In genomic region chr2:241736111-241736510, GRCh38 we compare ENCODE assay signal across 12 cellular contexts. TPM values are rescaled to one million over a fixed set of nuclear protein-coding genes. Genes with fewer than 3 reads are reported as not detected.
DNase-seq lines count a peak whose midpoint lies in the region; ATAC-seq, FAIRE-seq and TF ChIP-seq lines count a peak whose summit lies in the region.
"Had no signal": no experiment of that assay in that cellular context is flagged by ENCODE, and none has a peak within 500 bp of the region (broad histone marks: within the 10 kb centered on the region; RNA-seq: fewer than 3 reads in every experiment).

No MANE protein-coding gene starts in this region.

- H3K79me2 ChIP-seq in astrocyte (ENCODE audit: insufficient read depth, low read length) (peaks cover 6% of the 10 kb centered on the region), neural cell (replicated peaks; ENCODE audit: insufficient read depth, low read length) (no peaks in the 10 kb centered on the region)

- H3F3A ChIP-seq in neural cell (ENCODE audit: insufficient read depth, low read length, poor library complexity, severe bottlenecking), result no peaks in the 10 kb centered on the region

- H3K4me2 ChIP-seq in astrocyte (ENCODE audit: low read length), result no peak overlapping the region
- no peak overlapping the region for H3K4me2 ChIP-seq in neural cell (ENCODE audit: low read length)

- peaks cover 34% of the 10 kb centered on the region for H4K20me1 ChIP-seq in astrocyte (ENCODE audit: insufficient read depth, low read length)
- no peaks in the 10 kb centered on the region for H4K20me1 ChIP-seq in neural cell (ENCODE audit: insufficient read depth)

- TF ChIP-seq CTCF in HFFc6 (IDR thresholded peaks at IDR 0.05), result no peak
- no peak for TF ChIP-seq CTCF in astrocyte (IDR thresholded peaks at IDR 0.05; ENCODE audit: insufficient read depth, low read depth, low read length)
- TF ChIP-seq CTCF in neural cell (IDR thresholded peaks at IDR 0.05; ENCODE audit: poor library complexity, severe bottlenecking), result no peak

- POLR2A ChIA-PET in CD8-positive, alpha-beta memory T cell (lab: Charles Lee), result interaction anchor here (3.2 kb wide), 1 partner anchor 27 kb away, joined by 22 read pairs; no protein-coding TSS in a partner anchor

- H3K9me2 ChIP-seq in neural cell (ENCODE audit: insufficient read depth, low read length), result no peaks in the 10 kb centered on the region

- H3K4me3 ChIP-seq in CD8-positive, alpha-beta memory T cell (ENCODE audit: low read length), result no peak overlapping the region
- H3K4me3 ChIP-seq in astrocyte (ENCODE audit: insufficient read depth, low read depth, low read length), result no peak overlapping the region
- peak overlapping the region; percentile 97 for H3K4me3 ChIP-seq in neural cell (ENCODE audit: low read length)
- no peak overlapping the region; the same call in 1 of the 2 replicates for H3K4me3 ChIP-seq in MG63

- no peak for TF ChIP-seq EP300 in neural cell (conservative IDR thresholded peaks at IDR 0.05; ENCODE audit: poor library complexity, severe bottlenecking)

- no peaks in the 10 kb centered on the region for H3K27me3 ChIP-seq in CD8-positive, alpha-beta memory T cell (ENCODE audit: insufficient read depth, low read length, poor library complexity, severe bottlenecking)
- H3K27me3 ChIP-seq in astrocyte (ENCODE audit: insufficient read depth, low read length), result no peaks in the 10 kb centered on the region
- no peaks in the 10 kb centered on the region for H3K27me3 ChIP-seq in neural cell (ENCODE audit: insufficient read depth, low read depth, low read length)
- H3K27me3 ChIP-seq in MG63, result no peaks in the 10 kb centered on the region
- H3K27me3 ChIP-seq: gastroesophageal sphincter, left lung had no signal

- no peaks in the 10 kb centered on the region for H3K27me3 Mint-ChIP-seq in CD8-positive, alpha-beta memory T cell
- H3K27me3 Mint-ChIP-seq in HFFc6 (ENCODE audit: insufficient read depth) (no peaks in the 10 kb centered on the region; the same call in 1 of the 2 replicates), astrocyte (ENCODE audit: low read depth, unreplicated experiment) (peaks cover 1% of the 10 kb centered on the region)

- CTCF ChIA-PET in CD8-positive, alpha-beta memory T cell (lab: Charles Lee), result interaction anchor here (0.9 to 5.5 kb wide), 4 partner anchors 27 to 142 kb away, joined by 3 to 30 read pairs (median 3); partner anchors contain the start of gene ING5

- H3K9ac ChIP-seq in astrocyte (ENCODE audit: low read length) (no peak overlapping the region), neural cell (ENCODE audit: low read length) (no peak overlapping the region)

- peaks cover 37 to 66% (median 43%) of the 10 kb centered on the region in 3 donors for H3K4me1 Mint-ChIP-seq in CD8-positive, alpha-beta memory T cell
- H3K4me1 Mint-ChIP-seq in HFFc6 (ENCODE audit: low read depth) (peaks cover 25% of the 10 kb centered on the region), astrocyte (ENCODE audit: low read depth, unreplicated experiment) (peaks cover 2% of the 10 kb centered on the region)

- peaks cover 26% of the 10 kb centered on the region for H3K4me1 ChIP-seq in CD8-positive, alpha-beta memory T cell (ENCODE audit: insufficient read depth, low read length)
- peaks cover 11% of the 10 kb centered on the region for H3K4me1 ChIP-seq in astrocyte (ENCODE audit: insufficient read depth, low read length)

- ATAC-seq in HG03354 (IDR thresholded peaks at IDR 0.05; ENCODE audit: poor library complexity, severe bottlenecking, unreplicated experiment), result no peak

- no peaks in the 10 kb centered on the region for H3K9me3 Mint-ChIP-seq in CD8-positive, alpha-beta memory T cell
- H3K9me3 Mint-ChIP-seq in HFFc6, result no peaks in the 10 kb centered on the region
- no peaks in the 10 kb centered on the region for H3K9me3 Mint-ChIP-seq in astrocyte (ENCODE audit: unreplicated experiment)

- no peak for FAIRE-seq in astrocyte (lab: Jason Lieb, UNC)

- no peak for DNase-seq in CD8-positive, alpha-beta memory T cell
- DNase-seq in HFFc6 (no peak), astrocyte (ENCODE audit: low read depth) (no peak), NCI-H1694 treated with DMSO at 0.1 percent for 48 hours (lab: John Stamatoyannopoulos, UW) (no peak), MG63 (no peak)

- peaks cover 0 to 9% (median 0%) of the 10 kb centered on the region in 3 donors for H3K36me3 Mint-ChIP-seq in CD8-positive, alpha-beta memory T cell
- H3K36me3 Mint-ChIP-seq in HFFc6 (ENCODE audit: low read depth) (peaks cover 4% of the 10 kb centered on the region; the same call in 1 of the 2 replicates), astrocyte (ENCODE audit: low read depth, unreplicated experiment) (no peaks in the 10 kb centered on the region)

- H3K27ac ChIP-seq in CD8-positive, alpha-beta memory T cell (ENCODE audit: low read depth, low read length), result no peak overlapping the region
- H3K27ac ChIP-seq in astrocyte (ENCODE audit: low read depth, low read length) (no peak overlapping the region), neural cell (ENCODE audit: low read length) (no peak overlapping the region)

- H3K27ac Mint-ChIP-seq in CD8-positive, alpha-beta memory T cell, result peak overlapping the region in 7 of 8 donors; percentile 0 to 87 (median 76)
- H3K27ac Mint-ChIP-seq in HFFc6 (no peak overlapping the region), astrocyte (ENCODE audit: unreplicated experiment) (peak overlapping the region; percentile 53)

- H3K9me3 ChIP-seq in CD8-positive, alpha-beta memory T cell (ENCODE audit: low read length), result no peaks in the 10 kb centered on the region
- H3K9me3 ChIP-seq in astrocyte (ENCODE audit: insufficient read depth, low read depth, low read length), result no peaks in the 10 kb centered on the region
- no peaks in the 10 kb centered on the region for H3K9me3 ChIP-seq in neural cell (ENCODE audit: low read length)
- no peaks in the 10 kb centered on the region for H3K9me3 ChIP-seq in MG63
- H3K9me3 ChIP-seq: gastroesophageal sphincter, left lung had no signal

- H2AFZ ChIP-seq in astrocyte (ENCODE audit: low read depth, low read length), result no peak overlapping the region
- H2AFZ ChIP-seq in neural cell (ENCODE audit: low read depth, low read length), result no peak overlapping the region

- peak overlapping the region; percentile 80 to 92 (median 85) for H3K4me3 Mint-ChIP-seq in CD8-positive, alpha-beta memory T cell
- H3K4me3 Mint-ChIP-seq in HFFc6 (peak overlapping the region; percentile 83), astrocyte (ENCODE audit: unreplicated experiment) (peak overlapping the region; percentile 85)

- no peaks in the 10 kb centered on the region for H3K36me3 ChIP-seq in CD8-positive, alpha-beta memory T cell (ENCODE audit: insufficient read depth, low read length)
- H3K36me3 ChIP-seq in astrocyte (ENCODE audit: insufficient read depth, low read length), result no peaks in the 10 kb centered on the region
- H3K36me3 ChIP-seq in neural cell (ENCODE audit: insufficient read depth, low read length), result no peaks in the 10 kb centered on the region
- H3K36me3 ChIP-seq in MG63, result peaks cover 32% of the 10 kb centered on the region

- no peak for TF ChIP-seq RAD21 in neural cell (conservative IDR thresholded peaks at IDR 0.05)

TF ChIP-seq in neural cell, 6 proteins besides CTCF, POLR2A, EP300 and RAD21 (continues in another document):
- TF ChIP-seq POLR2AphosphoS5 (IDR thresholded peaks at IDR 0.05), result no peak
- TF ChIP-seq EZH2 (IDR thresholded peaks at IDR 0.05; ENCODE audit: borderline replicate concordance, insufficient read depth, low read length, poor library complexity, severe bottlenecking), result no peak
- no peak for TF ChIP-seq TAF1 (IDR thresholded peaks at IDR 0.05; ENCODE audit: low read depth)
- TF ChIP-seq SMC3 (conservative IDR thresholded peaks at IDR 0.05; ENCODE audit: poor library complexity), result no peak

RNA-seq across cellular contexts. Expression of gene D2HGDH, which starts 1.7 kb away (rescaled TPM):
- 10 to 100 TPM; 22.9 to 23.4 TPM for total RNA-seq in CD8-positive, alpha-beta memory T cell
- polyA plus RNA-seq in CD8-positive, alpha-beta memory T cell, result 5.7 TPM
- 10 to 100 TPM; 14.0 to 21.6 (median 16.4) TPM for total RNA-seq in HFFc6 (2021; fragmentation: NEBNext Ultra II Directional; extraction: Animal tissue kit (Norgen Biotek cat#: 25700))
- 10.0 and 11.5 TPM in 2 replicates for total RNA-seq in astrocyte
- polyA plus RNA-seq in neural cell, result 12.6 and 16.0 TPM in 2 replicates
- 5.7 and 7.1 TPM in 2 replicates for polyA minus RNA-seq in neural cell
- total RNA-seq in MG63 (2014; rRNA removed; shearing (Covaris generic); ENCODE audit: low replicate concordance), result 18.7 and 28.1 TPM in 2 replicates

RNA-seq across cellular contexts. Expression of gene ING5, which starts 34.3 kb away (rescaled TPM):
- total RNA-seq in CD8-positive, alpha-beta memory T cell, result 10 to 100 TPM; 44.4 to 48.4 TPM
- polyA plus RNA-seq in CD8-positive, alpha-beta memory T cell, result 19.5 TPM
- total RNA-seq in HFFc6 (2021; fragmentation: NEBNext Ultra II Directional; extraction: Animal tissue kit (Norgen Biotek cat#: 25700)), result 10 to 100 TPM; 18.7 to 20.0 (median 19.5) TPM
- 15.8 and 19.7 TPM in 2 replicates for total RNA-seq in astrocyte
- 22.8 and 33.9 TPM in 2 replicates for polyA plus RNA-seq in neural cell
- polyA minus RNA-seq in neural cell, result 21.6 and 29.5 TPM in 2 replicates
- total RNA-seq in MG63 (2014; rRNA removed; shearing (Covaris generic); ENCODE audit: low replicate concordance), result 10.3 and 45.2 TPM in 2 replicates

RNA-seq across cellular contexts. Expression of gene GAL3ST2, which starts 40.5 kb away (rescaled TPM):
- total RNA-seq in CD8-positive, alpha-beta memory T cell, result under 1 TPM in 1 of 2 experiments, not detected in 1; 0.16 TPM
- not detected for polyA plus RNA-seq in CD8-positive, alpha-beta memory T cell
- under 1 TPM in 4 of 6 experiments, not detected in 2; 0.17 to 0.26 (median 0.23) TPM for total RNA-seq in HFFc6 (2021; fragmentation: NEBNext Ultra II Directional; extraction: Animal tissue kit (Norgen Biotek cat#: 25700))
- not detected in 2 replicates for total RNA-seq in astrocyte
- polyA plus RNA-seq in neural cell, result not detected in 2 replicates
- not detected in 2 replicates for polyA minus RNA-seq in neural cell
- 1.7 TPM in 1 of 2 replicates, not detected in the other for total RNA-seq in MG63 (2014; rRNA removed; shearing (Covaris generic); ENCODE audit: low replicate concordance)
- total RNA-seq: left lung, LHCN-M2, posterior vena cava, RPMI7951 had no signal

RNA-seq across cellular contexts. Expression of gene DTYMK, which starts 49.5 kb away (rescaled TPM):
- 100 to 1,000 TPM; 131 to 134 TPM for total RNA-seq in CD8-positive, alpha-beta memory T cell
- polyA plus RNA-seq in CD8-positive, alpha-beta memory T cell, result 41.1 TPM
- total RNA-seq in HFFc6 (2021; fragmentation: NEBNext Ultra II Directional; extraction: Animal tissue kit (Norgen Biotek cat#: 25700)), result 10 to 100 TPM; 56.8 to 84.2 (median 76.1) TPM
- total RNA-seq in astrocyte, result 25.5 and 26.1 TPM in 2 replicates
- 33.5 and 42.2 TPM in 2 replicates for polyA plus RNA-seq in neural cell
- polyA minus RNA-seq in neural cell, result 10.2 and 10.4 TPM in 2 replicates
- total RNA-seq in MG63 (2014; rRNA removed; shearing (Covaris generic); ENCODE audit: low replicate concordance), result 48.4 and 87.7 TPM in 2 replicates
